8 cellular contexts compared by ENCODE assay signal in the genomic region with DNA sequence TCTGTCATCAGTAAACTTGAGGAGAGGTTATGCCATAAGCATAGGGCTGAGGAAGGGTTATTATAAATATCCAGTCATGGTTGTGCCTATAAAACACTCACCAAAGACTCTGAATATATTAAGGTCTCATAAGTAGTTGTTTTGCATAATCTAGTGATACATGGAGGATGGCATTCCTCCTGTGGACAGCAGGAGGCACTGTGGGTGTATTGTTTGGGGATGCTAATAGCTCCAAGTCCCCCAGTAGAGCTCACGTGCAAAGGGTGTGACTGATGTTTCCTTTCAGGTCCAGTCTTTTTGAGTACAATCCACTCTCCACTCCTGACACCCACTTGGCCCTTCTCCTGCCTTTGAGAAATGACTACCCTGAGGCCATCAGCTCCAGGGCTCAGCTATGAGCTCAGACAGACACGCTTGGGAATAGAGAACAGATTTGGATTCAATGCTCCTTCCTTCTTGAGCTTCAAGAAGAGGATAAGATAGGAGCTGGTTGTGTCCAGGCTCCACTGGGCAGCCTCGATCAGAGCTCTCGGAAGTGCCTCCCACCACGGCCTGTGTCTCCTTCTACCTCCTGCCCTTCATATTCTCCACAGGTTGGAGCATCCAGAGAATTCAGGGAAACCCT.
DNase-seq lines count a peak whose midpoint lies in the region; ATAC-seq, FAIRE-seq and TF ChIP-seq lines count a peak whose summit lies in the region.
"Had no signal": no experiment of that assay in that cellular context is flagged by ENCODE, and none has a peak within 500 bp of the region (broad histone marks: within the 10 kb centered on the region; RNA-seq: fewer than 3 reads in every experiment).

No MANE protein-coding gene starts in this region.

- no peaks in the 10 kb centered on the region for H3K9me3 ChIP-seq in WERI-Rb-1 (ENCODE audit: severe bottlenecking)
- H3K9me3 ChIP-seq in lung (ENCODE audit: control insufficient read depth in 2 of 2, insufficient read depth in 1 of 2, low read length in 1 of 2): no peaks in the 10 kb centered on the region

- ATAC-seq in lung (ENCODE audit: insufficient read depth, low FRiP score) (no peak), GM21515 (IDR thresholded peaks at IDR 0.05; ENCODE audit: unreplicated experiment) (no peak)

- 78 to 80% methylated on average over 5 of the region's 5 CpGs for WGBS in lung, 2 donors

- DNase-seq in D721Med (ENCODE audit: insufficient read length, low spot score) (no peak), H7 (peak; percentile 55), WERI-Rb-1 (no peak), lung (ENCODE audit: low spot score) (peak; percentile 23), EL (no peak), NCI-H226 (no peak)
- DNase-seq: NCI-H446 had no signal

- no peaks in the 10 kb centered on the region for H3K36me3 ChIP-seq in H7 (replicated peaks; ENCODE audit: control insufficient read depth, insufficient read depth, low read length)
- no peaks in the 10 kb centered on the region for H3K36me3 ChIP-seq in WERI-Rb-1
- H3K36me3 ChIP-seq in lung (ENCODE audit: control insufficient read depth in 2 of 2, insufficient read depth in 2 of 2, low read length in 2 of 2): no peaks in the 10 kb centered on the region

- H3K27me3 ChIP-seq in H7 (ENCODE audit: control insufficient read depth, insufficient read depth, low read length) (peaks cover 11% of the 10 kb centered on the region), WERI-Rb-1 (ENCODE audit: insufficient read depth, low read depth, severe bottlenecking) (no peaks in the 10 kb centered on the region), lung (ENCODE audit: control insufficient read depth, insufficient read depth) (no peaks in the 10 kb centered on the region)

- H3K27ac ChIP-seq in WERI-Rb-1: no peak overlapping the region
- no peak overlapping the region for H3K27ac ChIP-seq in lung (ENCODE audit: low read depth in 1 of 2, low read length in 1 of 2)

- FAIRE-seq in D721Med (lab: Jason Lieb, UNC): no peak

- H3K4me1 ChIP-seq in lung (ENCODE audit: control insufficient read depth in 2 of 2, insufficient read depth in 2 of 2, low read length in 2 of 2): no peaks in the 10 kb centered on the region

- H3K4me3 ChIP-seq in H7 (ENCODE audit: insufficient read depth, low read depth, low read length) (no peak overlapping the region), WERI-Rb-1 (ENCODE audit: low read depth, low read length) (no peak overlapping the region), lung (no peak overlapping the region)

- TF ChIP-seq CTCF in D721Med (IDR thresholded peaks at IDR 0.05; ENCODE audit: insufficient read depth, missing control alignments): peak; percentile 5
- peak; percentile 52 for TF ChIP-seq CTCF in WERI-Rb-1 (IDR thresholded peaks at IDR 0.05; ENCODE audit: low read depth, low read length)
- peak; percentile 18 for TF ChIP-seq CTCF in lung (IDR thresholded peaks at IDR 0.05; ENCODE audit: control extremely low read depth, extremely low read depth)

Comparison
In these comparisons a context has a peak if more than half of its experiments do, and no peak if none do; other contexts are left out.
1. DNase-seq: peak in H7 (single experiment) and lung (single experiment); none in D721Med (single experiment), WERI-Rb-1 (single experiment), EL (single experiment) and NCI-H226 (single experiment).
2. Peak in every context shown above with its lines, with median percentiles within 50 percentile points of each other: CTCF ChIP-seq.